ENCODE assay signal across 13 cellular contexts in the genomic region with DNA sequence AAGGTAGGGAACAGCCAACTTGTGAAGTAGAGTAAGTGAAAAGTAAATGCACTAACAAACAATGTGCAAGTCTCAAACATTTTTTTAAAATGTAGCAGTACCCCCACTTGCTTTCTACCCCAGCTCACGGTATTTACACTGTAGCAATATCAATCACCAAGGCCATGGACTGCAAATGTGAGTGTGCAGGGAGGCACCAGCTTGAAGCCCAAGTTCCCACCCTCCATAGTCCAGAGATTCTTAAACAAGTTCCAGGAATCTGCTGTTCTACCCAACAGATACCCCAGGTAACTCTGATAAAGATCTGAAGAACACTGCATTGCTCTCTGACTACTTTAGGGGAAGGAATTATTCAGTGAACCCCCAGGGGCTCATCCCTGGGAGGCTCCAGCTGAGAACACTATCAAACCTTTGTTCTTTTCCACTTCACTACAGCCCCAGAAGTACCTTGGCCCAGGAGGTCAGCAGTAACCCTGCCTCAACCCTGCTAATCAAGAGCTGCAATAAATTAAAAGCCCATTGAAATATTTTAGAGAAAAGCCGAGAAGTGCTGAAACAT.
DNase-seq lines count a peak whose midpoint lies in the region; ATAC-seq and TF ChIP-seq lines count a peak whose summit lies in the region.
"Had no signal": no experiment of that assay in that cellular context is flagged by ENCODE, and none has a peak within 500 bp of the region (broad histone marks: within the 10 kb centered on the region; RNA-seq: fewer than 3 reads in every experiment).

No MANE protein-coding gene starts in this region.

- peaks cover 29 to 73% of the 10 kb centered on the region in 2 experiments for H3K79me1 ChIP-seq in IMR-90 (ENCODE audit: low read depth in 1 of 2, low read length in 2 of 2)

- peaks cover 26 to 93% (median 77%) of the 10 kb centered on the region in 4 donors for H3K4me1 Mint-ChIP-seq in CD4-positive, CD25-positive, alpha-beta regulatory T cell

- H4K91ac ChIP-seq in IMR-90 (ENCODE audit: insufficient read depth, low read depth, low read length) = peak overlapping the region; percentile 71

- H3K27me3 Mint-ChIP-seq in CD4-positive, CD25-positive, alpha-beta regulatory T cell = no peaks in the 10 kb centered on the region

- peaks cover 20% of the 10 kb centered on the region for H3K9me1 ChIP-seq in IMR-90 (ENCODE audit: insufficient read depth, low read length)

- H3K4me3 ChIP-seq in CD4-positive, CD25-positive, alpha-beta regulatory T cell (ENCODE audit: low read depth, low read length) = peak overlapping the region; percentile 67
- H3K4me3 ChIP-seq in IMR-90 (ENCODE audit: insufficient read depth, low read depth, low read length) = no peak overlapping the region
- H3K4me3 ChIP-seq in coronary artery = no peak overlapping the region
- no peak overlapping the region for H3K4me3 ChIP-seq in osteoblast (ENCODE audit: insufficient read depth, low read length)
- no peak overlapping the region for H3K4me3 ChIP-seq in upper lobe of left lung

- DNase-seq in CD4-positive, CD25-positive, alpha-beta regulatory T cell = no peak
- DNase-seq in IMR-90 = no peak
- no peak for DNase-seq in coronary artery (ENCODE audit: low spot score)
- no peak for DNase-seq in osteoblast (ENCODE audit: insufficient read length, low spot score, missing footprints)
- no peak for DNase-seq in upper lobe of left lung
- no peak for DNase-seq in middle frontal gyrus (ENCODE audit: extremely low spot score, low spot score)
- DNase-seq: activated CD4-positive, alpha-beta T cell treated with anti-CD3 and anti-CD28 coated beads, Interleukin-2, amount 50 U/mL, for 48 hours; left colon; NCI-H748 treated with DMSO at 0.1 percent for 48 hours; SW 1271 had no signal

- CTCF ChIA-PET in IMR-90 (lab: Yijun Ruan, JAX) = no interaction called here

- H3K27ac Mint-ChIP-seq in CD4-positive, CD25-positive, alpha-beta regulatory T cell = peak overlapping the region; percentile 96 to 99 (median 98)

- in situ Hi-C loops in IMR-90 (cut with MboI; ENCODE audit: low sequenced_read_pairs) = no loop called here

- H4K20me1 ChIP-seq in IMR-90 (ENCODE audit: insufficient read depth, low read length) (no peaks in the 10 kb centered on the region), osteoblast (ENCODE audit: insufficient read depth, low read length) (no peaks in the 10 kb centered on the region)

- no peak overlapping the region for H3K9ac ChIP-seq in IMR-90 (ENCODE audit: low read depth, low read length)

- no peak for TF ChIP-seq RAD21 in IMR-90 (IDR thresholded peaks at IDR 0.05; ENCODE audit: low read length)

- no peak for TF ChIP-seq CTCF in IMR-90 (conservative IDR thresholded peaks at IDR 0.05; ENCODE audit: low read depth, low read length)
- TF ChIP-seq CTCF in coronary artery (IDR thresholded peaks at IDR 0.05) = no peak
- TF ChIP-seq CTCF in osteoblast (IDR thresholded peaks at IDR 0.05; ENCODE audit: extremely low read depth, low read depth, low read length) = no peak
- no peak for TF ChIP-seq CTCF in upper lobe of left lung (IDR thresholded peaks at IDR 0.05)

- peak overlapping the region; percentile 68; the same call in 1 of the 2 replicates for H3K56ac ChIP-seq in IMR-90 (ENCODE audit: extremely low read depth, insufficient read depth, low read length)

- dilution Hi-C loops in IMR-90 (cut with HindIII; ENCODE audit: low sequenced_read_pairs, unreplicated experiment) = no loop called here

- peaks cover 82% of the 10 kb centered on the region for H3K4me1 ChIP-seq in CD4-positive, CD25-positive, alpha-beta regulatory T cell (ENCODE audit: control insufficient read depth, insufficient read depth, low read length, poor library complexity, severe bottlenecking)
- H3K4me1 ChIP-seq in IMR-90 (ENCODE audit: control insufficient read depth, insufficient read depth, low read length) (peaks cover 15% of the 10 kb centered on the region), osteoblast (ENCODE audit: insufficient read depth, low read length) (peaks cover 40% of the 10 kb centered on the region), upper lobe of left lung (peaks cover 0 to 30% (median 13%) of the 10 kb centered on the region in 4 donors)

- H2AFZ ChIP-seq in IMR-90 (replicated peaks; ENCODE audit: low read length, poor library complexity) = no peak overlapping the region
- H2AFZ ChIP-seq in osteoblast (ENCODE audit: low read length) = no peak overlapping the region

- POLR2A ChIA-PET in IMR-90 (lab: Charles Lee; ENCODE audit: unreplicated experiment) = no interaction called here

- H3K36me3 Mint-ChIP-seq in CD4-positive, CD25-positive, alpha-beta regulatory T cell = peaks cover 16% of the 10 kb centered on the region

- H3K9me3 Mint-ChIP-seq in CD4-positive, CD25-positive, alpha-beta regulatory T cell = peaks cover 4 to 16% (median 6%) of the 10 kb centered on the region in 7 donors

- peak overlapping the region; percentile 83; the same call in 1 of the 2 replicates for H2AK5ac ChIP-seq in IMR-90 (ENCODE audit: low read depth, low read length)

- H3K79me2 ChIP-seq in osteoblast (ENCODE audit: insufficient read depth, low read length) = peaks cover 77% of the 10 kb centered on the region

- H3K14ac ChIP-seq in IMR-90 (replicated peaks; ENCODE audit: low read depth, low read length) = peak overlapping the region; percentile 87

- H3K27ac ChIP-seq in CD4-positive, CD25-positive, alpha-beta regulatory T cell (ENCODE audit: insufficient read depth, low read length, poor library complexity, severe bottlenecking) = peak overlapping the region; percentile 98
- H3K27ac ChIP-seq in IMR-90 (ENCODE audit: insufficient read depth, low read length) = no peak overlapping the region
- peak overlapping the region; percentile 37 to 56 for H3K27ac ChIP-seq in coronary artery
- H3K27ac ChIP-seq in osteoblast (ENCODE audit: low read depth, low read length) = peak overlapping the region; percentile 95
- peak overlapping the region in 1 of 4 donors; percentile 9 for H3K27ac ChIP-seq in upper lobe of left lung

- peak overlapping the region; percentile 84; the same call in 1 of the 2 replicates for H3K23ac ChIP-seq in IMR-90 (ENCODE audit: low read depth, low read length)

- no peak for TF ChIP-seq POLR2A in IMR-90 (IDR thresholded peaks at IDR 0.05; ENCODE audit: low read depth, low read length)
- TF ChIP-seq POLR2A in upper lobe of left lung (IDR thresholded peaks at IDR 0.05) = no peak

- no CpG with 5 or more reads among the region's 2 CpGs for WGBS in IMR-90 (ENCODE audit: extremely low coverage in 2 of 2, insufficient read length in 1 of 2), 2 experiments
- WGBS in upper lobe of left lung, 2 donors = 89 to 92% methylated on average over 2 of the region's 2 CpGs

- peak overlapping the region; percentile 86; the same call in 1 of the 3 replicates for H2BK15ac ChIP-seq in IMR-90 (ENCODE audit: low read depth, low read length)

- H2BK20ac ChIP-seq in IMR-90 (ENCODE audit: low read depth, low read length) = peak overlapping the region; percentile 65

- BruUV-seq in IMR-90 (replicated peaks; lab: Mats Ljungman, UMichigan) = no TSS peak

- H3K4me3 Mint-ChIP-seq in CD4-positive, CD25-positive, alpha-beta regulatory T cell = peak overlapping the region; percentile 71 to 96 (median 84)

- no peaks in the 10 kb centered on the region for H3K27me3 ChIP-seq in CD4-positive, CD25-positive, alpha-beta regulatory T cell (ENCODE audit: control insufficient read depth, insufficient read depth, low read length)
- H3K27me3 ChIP-seq in IMR-90 (ENCODE audit: control insufficient read depth, insufficient read depth, low read length) = no peaks in the 10 kb centered on the region
- no peaks in the 10 kb centered on the region for H3K27me3 ChIP-seq in osteoblast (ENCODE audit: insufficient read depth, low read length)
- H3K27me3 ChIP-seq in upper lobe of left lung = no peaks in the 10 kb centered on the region

- H4K5ac ChIP-seq in IMR-90 (ENCODE audit: low read depth, low read length) = peak overlapping the region; percentile 26; the same call in 1 of the 2 replicates

- intact Hi-C loops in IMR-90 (cut with micrococcal nuclease) = loop anchor here (5.0 kb wide), 1 partner anchor 40 kb away; no protein-coding TSS in a partner anchor

- H3K4me2 ChIP-seq in IMR-90 (ENCODE audit: low read depth, low read length) = no peak overlapping the region
- peak overlapping the region; percentile 90 for H3K4me2 ChIP-seq in osteoblast (ENCODE audit: insufficient read depth, low read length)

- H2BK5ac ChIP-seq in IMR-90 (ENCODE audit: low read depth, low read length, poor library complexity, severe bottlenecking) = peak overlapping the region; percentile 52

- peak overlapping the region; percentile 89 for H2BK120ac ChIP-seq in IMR-90 (ENCODE audit: low read depth, low read length)

- peaks cover 10 to 11% of the 10 kb centered on the region in 2 experiments for H3K9me3 ChIP-seq in CD4-positive, CD25-positive, alpha-beta regulatory T cell (ENCODE audit: control insufficient read depth in 2 of 2, low read length in 2 of 2)
- no peaks in the 10 kb centered on the region for H3K9me3 ChIP-seq in IMR-90 (ENCODE audit: control insufficient read depth, insufficient read depth, low read length)
- H3K9me3 ChIP-seq in osteoblast (ENCODE audit: low read depth, low read length) = no peaks in the 10 kb centered on the region
- H3K9me3 ChIP-seq in upper lobe of left lung = no peaks in the 10 kb centered on the region

- ATAC-seq in CD4-positive, CD25-positive, alpha-beta regulatory T cell (ENCODE audit: low read depth in 2 of 2) = no peak
- ATAC-seq in IMR-90 (ENCODE audit: low read depth) = no peak
- no peak for ATAC-seq in HG02759 (IDR thresholded peaks at IDR 0.05; ENCODE audit: unreplicated experiment)
- ATAC-seq in HG02642 (IDR thresholded peaks at IDR 0.05; ENCODE audit: poor library complexity, unreplicated experiment) = no peak
- no peak for ATAC-seq in upper lobe of left lung (ENCODE audit: low FRiP score in 2 of 2)
- ATAC-seq: HCT116, left colon had no signal

- TF ChIP-seq EP300 in upper lobe of left lung (IDR thresholded peaks at IDR 0.05) = no peak

- H3K18ac ChIP-seq in IMR-90 (ENCODE audit: low read depth, low read length) = peak overlapping the region; percentile 31; the same call in 1 of the 2 replicates

- peak overlapping the region in 1 of 2 experiments; percentile 54; a peak in 1 of 4 replicates for H4K8ac ChIP-seq in IMR-90 (ENCODE audit: low read depth in 2 of 2, low read length in 2 of 2)

- no peak overlapping the region for H2AK9ac ChIP-seq in IMR-90 (replicated peaks; ENCODE audit: low read depth, low read length, poor library complexity)

- H3K36me3 ChIP-seq in CD4-positive, CD25-positive, alpha-beta regulatory T cell (ENCODE audit: control insufficient read depth, insufficient read depth, low read length) = peaks cover 4% of the 10 kb centered on the region
- H3K36me3 ChIP-seq in IMR-90 (ENCODE audit: control insufficient read depth, insufficient read depth, low read length) = no peaks in the 10 kb centered on the region
- H3K36me3 ChIP-seq in osteoblast (ENCODE audit: insufficient read depth, low read length) = peaks cover 11% of the 10 kb centered on the region
- no peaks in the 10 kb centered on the region for H3K36me3 ChIP-seq in upper lobe of left lung

- peak overlapping the region; percentile 94 for H3K4ac ChIP-seq in IMR-90 (ENCODE audit: low read depth, low read length)

TF ChIP-seq in IMR-90, 13 proteins besides CTCF, POLR2A, EP300 and RAD21 (continues in another document):
- TF ChIP-seq BHLHE40 (IDR thresholded peaks at IDR 0.05; ENCODE audit: low read depth, low read length) = no peak
- TF ChIP-seq SMC3 (IDR thresholded peaks at IDR 0.05; ENCODE audit: low read depth, low read length) = no peak
- no peak for TF ChIP-seq CHD1 (IDR thresholded peaks at IDR 0.05; ENCODE audit: low read depth, low read length)
